Comparison of ENCODE assay signal across 8 cellular contexts in the genomic region with DNA sequence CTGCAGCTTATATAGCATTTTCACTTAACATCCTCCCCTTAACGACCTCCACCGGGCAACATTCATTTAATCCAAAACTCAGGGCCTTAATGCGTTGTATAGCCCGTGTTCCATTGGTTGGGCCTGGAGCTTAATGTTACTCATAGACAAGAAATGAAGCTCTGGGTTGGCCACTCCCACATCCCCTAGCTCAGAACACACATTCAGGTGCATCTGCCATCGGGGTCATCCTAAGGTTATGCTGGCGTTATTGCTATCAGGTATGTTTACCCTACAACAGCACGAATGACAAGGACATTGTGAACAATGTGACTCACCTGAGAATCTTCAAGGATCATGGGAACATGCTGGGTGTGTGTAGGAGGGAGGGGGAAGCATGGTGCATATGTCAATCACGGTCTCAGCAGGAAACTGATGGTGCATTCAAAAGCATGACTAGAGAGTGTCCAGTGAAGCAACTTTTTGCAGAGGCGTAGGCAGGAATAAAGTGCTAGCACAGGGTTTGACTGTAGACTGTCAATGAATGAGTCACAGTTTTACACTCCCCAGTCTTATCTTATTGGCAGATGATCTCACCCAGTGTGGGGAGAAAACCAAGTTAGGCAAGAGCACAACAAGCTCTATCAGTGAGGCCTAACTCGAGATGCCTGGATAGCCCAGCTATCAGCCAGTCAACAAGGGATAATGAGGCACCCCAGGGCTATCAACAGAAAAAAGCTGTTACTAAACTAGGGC.
DNase-seq lines count a peak whose midpoint lies in the region; ATAC-seq and TF ChIP-seq lines count a peak whose summit lies in the region.

No MANE protein-coding gene starts in this region.

- no peaks in the 10 kb centered on the region; the same call in 1 of the 2 replicates for H3K4me1 ChIP-seq in SJCRH30
- H3K4me1 ChIP-seq in suprapubic skin, result peaks cover 62% of the 10 kb centered on the region

- TF ChIP-seq CTCF in suprapubic skin (IDR thresholded peaks at IDR 0.05) (no peak), GM13976 (IDR thresholded peaks at IDR 0.05; ENCODE audit: borderline replicate concordance, control extremely low read depth, extremely low read depth, insufficient read depth, missing control alignments) (no peak)

- H3K27ac ChIP-seq in SJCRH30 (no peak overlapping the region), suprapubic skin (peak overlapping the region; percentile 42)

- in situ Hi-C loops in GM13976 (cut with MboI; ENCODE audit: low sequenced_read_pairs, unreplicated experiment), result no loop called here

- H3K27me3 ChIP-seq in SJCRH30 (no peaks in the 10 kb centered on the region), suprapubic skin (no peaks in the 10 kb centered on the region)

- no peak for TF ChIP-seq EP300 in suprapubic skin (IDR thresholded peaks at IDR 0.05)

- intact Hi-C loops in left cardiac atrium (cut with DNase I), result no loop called here

- no peaks in the 10 kb centered on the region; the same call in 1 of the 2 replicates for H3K9me3 ChIP-seq in SJCRH30 (replicated peaks)
- H3K9me3 ChIP-seq in suprapubic skin, result no peaks in the 10 kb centered on the region

- ATAC-seq in left cardiac atrium (peak; percentile 88 to 96), GM21825 (IDR thresholded peaks at IDR 0.05; ENCODE audit: unreplicated experiment) (no peak)

- no peaks in the 10 kb centered on the region for H3K36me3 ChIP-seq in SJCRH30
- H3K36me3 ChIP-seq in suprapubic skin, result no peaks in the 10 kb centered on the region

- TF ChIP-seq POLR2A in suprapubic skin (IDR thresholded peaks at IDR 0.05), result no peak

- H3K4me3 ChIP-seq in SJCRH30, result no peak overlapping the region
- no peak overlapping the region for H3K4me3 ChIP-seq in suprapubic skin

- 66% methylated on average over 10 of the region's 10 CpGs for WGBS in suprapubic skin

- DNase-seq in NOMO-1 treated with DMSO at 0.1 percent for 48 hours (lab: John Stamatoyannopoulos, UW; ENCODE audit: unreplicated experiment), result peak; percentile 31
- no peak for DNase-seq in NOMO-1 treated with dmso at 0.1 percent for 144 hours (lab: John Stamatoyannopoulos, UW; ENCODE audit: unreplicated experiment)
- peak; percentile 14 to 45 for DNase-seq in SJCRH30
- no peak for DNase-seq in left cardiac atrium
- DNase-seq in suprapubic skin (ENCODE audit: low spot score in 2 of 2), result no peak
- no peak for DNase-seq in T-helper 9 cell
- DNase-seq in GM13976 (ENCODE audit: low spot score), result no peak

Comparison
In these comparisons a context has a peak if more than half of its experiments do, and no peak if none do; other contexts are left out.
1. DNase-seq: peak in NOMO-1 treated with DMSO at 0.1 percent for 48 hours (single experiment) and SJCRH30 (2 of 2); none in NOMO-1 treated with dmso at 0.1 percent for 144 hours (single experiment), left cardiac atrium (single experiment), suprapubic skin (0 of 2), T-helper 9 cell (single experiment) and GM13976 (single experiment).